In genomic region chr4:73460913-73461522, GRCh38 we compare ENCODE assay signal across 8 cellular contexts. TPM values are rescaled to one million over a fixed set of nuclear protein-coding genes. Genes with fewer than 3 reads are reported as not detected.
"Had no signal": no experiment of that assay in that cellular context is flagged by ENCODE, and none has a peak within 500 bp of the region (broad histone marks: within the 10 kb centered on the region; RNA-seq: fewer than 3 reads in every experiment).

No MANE protein-coding gene starts in this region.

- H3K4me3 ChIP-seq: GM12878 had no signal

- FAIRE-seq: GM12878, GM12891, GM12892, GM18507, GM19239 had no signal

- ATAC-seq: GM12878 had no signal

- DNase-seq: GDM1, GF-D8 had no signal

RNA-seq across cellular contexts. Expression of gene AFM, which starts 20.5 kb away (rescaled TPM):
- total RNA-seq: G401, GM12878 had no signal
- polyA plus RNA-seq: GM12878 had no signal

RNA-seq across cellular contexts. Expression of gene AFP, which starts 25.0 kb away (rescaled TPM):
- total RNA-seq: G401 had no signal
- polyA plus RNA-seq: GM12878 had no signal

RNA-seq across cellular contexts. Expression of gene ALB, which starts 56.9 kb away (rescaled TPM):
- total RNA-seq: G401 had no signal
